In genomic region chr14:76974365-76974764, GRCh38 we compare ENCODE assay signal across 18 cellular contexts.
"Had no signal": no experiment of that assay in that cellular context is flagged by ENCODE, and none has a peak within 500 bp of the region (broad histone marks: within the 10 kb centered on the region; RNA-seq: fewer than 3 reads in every experiment).

No MANE protein-coding gene starts in this region.

- H3K4me2 ChIP-seq: smooth muscle cell had no signal

- H3K27ac Mint-ChIP-seq: activated B cell treated with CpG ODN at 0.5 μM for 24 hours; activated CD8-positive, alpha-beta T cell treated with anti-CD3 and anti-CD28 coated beads for 36 hours; stimulated activated effector memory CD8-positive, alpha-beta T cell treated with anti-CD3 and anti-CD28 coated beads, Interleukin-12 subunit alpha, Interleukin-12 subunit beta, amount 100 ng/mL, for 72 hours had no signal

- H2AFZ ChIP-seq: parathyroid adenoma had no signal

- H3K9me3 Mint-ChIP-seq: activated B cell treated with CpG ODN at 0.5 μM for 24 hours; activated CD8-positive, alpha-beta T cell treated with anti-CD3 and anti-CD28 coated beads for 36 hours; activated T-cell treated with anti-CD3 and anti-CD28 coated beads, Interleukin-2, amount 50 U/mL, for 4 hours; stimulated activated effector memory CD8-positive, alpha-beta T cell treated with anti-CD3 and anti-CD28 coated beads, Interleukin-12 subunit alpha, Interleukin-12 subunit beta, amount 100 ng/mL, for 72 hours had no signal

- ATAC-seq: activated CD8-positive, alpha-beta T cell treated with anti-CD3 and anti-CD28 coated beads for 36 hours; activated T-cell treated with anti-CD3 and anti-CD28 coated beads, Interleukin-2, amount 50 U/mL, for 4 hours; sciatic nerve; stimulated activated effector memory CD8-positive, alpha-beta T cell treated with anti-CD3 and anti-CD28 coated beads, Interleukin-12 subunit alpha, Interleukin-12 subunit beta, amount 100 ng/mL, for 72 hours had no signal

- DNase-seq: activated B cell treated with CpG ODN at 0.5 μM for 24 hours; activated CD4-positive, alpha-beta T cell treated with anti-CD3 and anti-CD28 coated beads for 4 hours; activated CD8-positive, alpha-beta T cell treated with anti-CD3 and anti-CD28 coated beads for 36 hours; activated effector memory CD4-positive, alpha-beta T cell treated with Interleukin-2 at 50 U/mL for 16 hours; activated naive CD4-positive, alpha-beta T cell treated with anti-CD3 and anti-CD28 coated beads, Interleukin-2, amount 50 U/mL, for 16 hours; activated T-cell treated with anti-CD3 and anti-CD28 coated beads, Interleukin-2, amount 50 U/mL, for 4 hours; erythroblast; foreskin melanocyte; midbrain; stimulated activated CD4-positive, alpha-beta T cell treated with anti-CD3 and anti-CD28 coated beads, Interleukin-4, amount 100 ng/mL, for 24 hours; T-helper 2 cell had no signal

- H3K36me3 Mint-ChIP-seq: stimulated activated effector memory CD8-positive, alpha-beta T cell treated with anti-CD3 and anti-CD28 coated beads, Interleukin-12 subunit alpha, Interleukin-12 subunit beta, amount 100 ng/mL, for 72 hours had no signal

- H3K9me3 ChIP-seq: breast epithelium had no signal

- H3K4me3 Mint-ChIP-seq: activated B cell treated with CpG ODN at 0.5 μM for 24 hours; activated CD8-positive, alpha-beta T cell treated with anti-CD3 and anti-CD28 coated beads for 36 hours; activated T-cell treated with anti-CD3 and anti-CD28 coated beads, Interleukin-2, amount 50 U/mL, for 4 hours; stimulated activated effector memory CD8-positive, alpha-beta T cell treated with anti-CD3 and anti-CD28 coated beads, Interleukin-12 subunit alpha, Interleukin-12 subunit beta, amount 100 ng/mL, for 72 hours had no signal

- H3K27me3 Mint-ChIP-seq: activated B cell treated with CpG ODN at 0.5 μM for 24 hours; activated CD8-positive, alpha-beta T cell treated with anti-CD3 and anti-CD28 coated beads for 36 hours had no signal

- H3K4me3 ChIP-seq: breast epithelium, coronary artery, lung, smooth muscle cell had no signal

- H3K27me3 ChIP-seq: breast epithelium had no signal

- H3K79me2 ChIP-seq: parathyroid adenoma had no signal

- H3K27ac ChIP-seq: breast epithelium, coronary artery, parathyroid adenoma had no signal

- H3K9ac ChIP-seq: parathyroid adenoma had no signal

- H3K36me3 ChIP-seq: breast epithelium had no signal
